23 cellular contexts compared by ENCODE assay signal in genomic region chr1:7199077-7199779, GRCh38.
DNase-seq lines count a peak whose midpoint lies in the region; ATAC-seq, FAIRE-seq and TF ChIP-seq lines count a peak whose summit lies in the region.
"Had no signal": no experiment of that assay in that cellular context is flagged by ENCODE, and none has a peak within 500 bp of the region (broad histone marks: within the 10 kb centered on the region; RNA-seq: fewer than 3 reads in every experiment).

No MANE protein-coding gene starts in this region.

- no peak overlapping the region for H4K8ac ChIP-seq in IMR-90 (ENCODE audit: low read depth in 2 of 2, low read length in 2 of 2)

- H3K27ac ChIP-seq in IMR-90 (ENCODE audit: insufficient read depth, low read length), result no peak overlapping the region
- H3K27ac ChIP-seq in tibial nerve, result no peak overlapping the region
- H3K27ac ChIP-seq: cardiac muscle cell, ovary, sigmoid colon, testis had no signal

- H3K4me3 ChIP-seq in IMR-90 (ENCODE audit: insufficient read depth, low read depth, low read length) (no peak overlapping the region), tibial nerve (no peak overlapping the region)
- H3K4me3 ChIP-seq: cardiac muscle cell, ovary, sigmoid colon, testis had no signal

- no peak overlapping the region for H3K18ac ChIP-seq in IMR-90 (ENCODE audit: low read depth, low read length)

- TF ChIP-seq CTCF in IMR-90 (conservative IDR thresholded peaks at IDR 0.05; ENCODE audit: low read depth, low read length) (no peak), tibial nerve (IDR thresholded peaks at IDR 0.05) (no peak)

- 51% methylated on average over 9 of the region's 27 CpGs; no CpG with 5 or more reads in 1 of the 2 experiments for WGBS in IMR-90 (ENCODE audit: extremely low coverage in 2 of 2, insufficient read length in 1 of 2), 2 experiments
- 36 to 62% methylated on average over 26 to 27 of the region's 27 CpGs for WGBS in tibial nerve, 2 donors

- POLR2A ChIA-PET in IMR-90 (lab: Charles Lee; ENCODE audit: unreplicated experiment), result no interaction called here

- H2BK15ac ChIP-seq in IMR-90 (ENCODE audit: low read depth, low read length), result no peak overlapping the region

- H3K36me3 ChIP-seq in IMR-90 (ENCODE audit: control insufficient read depth, insufficient read depth, low read length), result no peaks in the 10 kb centered on the region
- no peaks in the 10 kb centered on the region for H3K36me3 ChIP-seq in tibial nerve
- H3K36me3 ChIP-seq: cardiac muscle cell, ovary, sigmoid colon had no signal

- H2BK20ac ChIP-seq in IMR-90 (ENCODE audit: low read depth, low read length), result no peak overlapping the region

- no peaks in the 10 kb centered on the region for H4K20me1 ChIP-seq in IMR-90 (ENCODE audit: insufficient read depth, low read length)

- ATAC-seq in IMR-90 (ENCODE audit: low read depth), result no peak
- ATAC-seq: CD8-positive, alpha-beta T cell; PC-3 had no signal

- H2BK120ac ChIP-seq in IMR-90 (ENCODE audit: low read depth, low read length), result no peak overlapping the region

- H3K9ac ChIP-seq in IMR-90 (ENCODE audit: low read depth, low read length), result no peak overlapping the region

- no peaks in the 10 kb centered on the region for H3K9me1 ChIP-seq in IMR-90 (ENCODE audit: insufficient read depth, low read length)

- H2BK5ac ChIP-seq in IMR-90 (ENCODE audit: low read depth, low read length, poor library complexity, severe bottlenecking), result no peak overlapping the region

- no peak overlapping the region for H3K56ac ChIP-seq in IMR-90 (ENCODE audit: extremely low read depth, insufficient read depth, low read length)

- peak; percentile 45 for DNase-seq in ELF-1 (ENCODE audit: low read depth, low spot score)
- no peak for DNase-seq in IMR-90
- DNase-seq in astrocyte of the hippocampus (ENCODE audit: low read depth, low spot score), result peak; percentile 11
- peak; percentile 11 for DNase-seq in occipital lobe (lab: John Stamatoyannopoulos, UW)
- DNase-seq in HTR-8/SVneo (ENCODE audit: insufficient read length, low spot score), result no peak
- no peak for DNase-seq in NCI-H2227 treated with DMSO at 0.1 percent for 48 hours (lab: John Stamatoyannopoulos, UW)
- no peak for DNase-seq in tibial nerve (ENCODE audit: low spot score in 2 of 2)
- DNase-seq: activated CD4-positive, alpha-beta T cell treated with anti-CD3 and anti-CD28 coated beads, Interleukin-2, amount 50 U/mL, for 4 hours; activated gamma-delta T cell; CD8-positive, alpha-beta T cell; dermis blood vessel endothelial cell; NCI-H2081 treated with DMSO at 0.1 percent for 48 hours; NCI-H774; ovary; PC-3; SIG-M5; sigmoid colon; T-helper 1 cell; testis had no signal

- H3K27me3 ChIP-seq in IMR-90 (ENCODE audit: control insufficient read depth, insufficient read depth, low read length) (no peaks in the 10 kb centered on the region; the same call in 1 of the 2 replicates), tibial nerve (no peaks in the 10 kb centered on the region)
- H3K27me3 ChIP-seq: ovary, sigmoid colon, testis had no signal

- H4K5ac ChIP-seq in IMR-90 (ENCODE audit: low read depth, low read length), result no peak overlapping the region

- H2AK9ac ChIP-seq in IMR-90 (replicated peaks; ENCODE audit: low read depth, low read length, poor library complexity), result peak overlapping the region; percentile 35

- intact Hi-C loops in IMR-90 (cut with micrococcal nuclease), result no loop called here

- no peak overlapping the region for H3K4me2 ChIP-seq in IMR-90 (ENCODE audit: low read depth, low read length)

- in situ Hi-C loops in IMR-90 (cut with MboI; ENCODE audit: low sequenced_read_pairs), result no loop called here

- TF ChIP-seq EP300 in tibial nerve (IDR thresholded peaks at IDR 0.05), result no peak

- FAIRE-seq in HTR-8/SVneo (lab: Jason Lieb, UNC), result no peak
- FAIRE-seq: GM12892, H54, keratinocyte had no signal

- H3K9me3 ChIP-seq in IMR-90 (ENCODE audit: control insufficient read depth, insufficient read depth, low read length) (no peaks in the 10 kb centered on the region), tibial nerve (no peaks in the 10 kb centered on the region)
- H3K9me3 ChIP-seq: ovary, sigmoid colon, testis had no signal

- H4K91ac ChIP-seq in IMR-90 (ENCODE audit: insufficient read depth, low read depth, low read length), result no peak overlapping the region

- H3K23ac ChIP-seq in IMR-90 (ENCODE audit: low read depth, low read length), result no peak overlapping the region

- TF ChIP-seq RAD21 in IMR-90 (IDR thresholded peaks at IDR 0.05; ENCODE audit: low read length), result no peak

- H2AK5ac ChIP-seq in IMR-90 (ENCODE audit: low read depth, low read length), result no peak overlapping the region

- BruUV-seq in IMR-90 (replicated peaks; lab: Mats Ljungman, UMichigan), result no TSS peak

- TF ChIP-seq POLR2A in IMR-90 (IDR thresholded peaks at IDR 0.05; ENCODE audit: low read depth, low read length) (no peak), tibial nerve (IDR thresholded peaks at IDR 0.05) (no peak)

- CTCF ChIA-PET in IMR-90 (lab: Yijun Ruan, JAX), result no interaction called here

- H2AFZ ChIP-seq in IMR-90 (replicated peaks; ENCODE audit: low read length, poor library complexity), result peak overlapping the region; percentile 48

- no peak overlapping the region for H3K14ac ChIP-seq in IMR-90 (replicated peaks; ENCODE audit: low read depth, low read length)

- H3K4ac ChIP-seq in IMR-90 (ENCODE audit: low read depth, low read length), result no peak overlapping the region

- no peaks in the 10 kb centered on the region for H3K79me1 ChIP-seq in IMR-90 (ENCODE audit: low read depth in 1 of 2, low read length in 2 of 2)

- H3K4me1 ChIP-seq in IMR-90 (ENCODE audit: control insufficient read depth, insufficient read depth, low read length) (no peaks in the 10 kb centered on the region), tibial nerve (no peaks in the 10 kb centered on the region)
- H3K4me1 ChIP-seq: sigmoid colon, testis had no signal

- dilution Hi-C loops in IMR-90 (cut with HindIII; ENCODE audit: low sequenced_read_pairs, unreplicated experiment), result no loop called here

TF ChIP-seq in IMR-90, 13 proteins besides CTCF, POLR2A, EP300 and RAD21:
- no peak for TF ChIP-seq RCOR1 (IDR thresholded peaks at IDR 0.05; ENCODE audit: insufficient replicate concordance, low read length)
- TF ChIP-seq BHLHE40 (IDR thresholded peaks at IDR 0.05; ENCODE audit: low read depth, low read length), result no peak
- TF ChIP-seq CHD1 (IDR thresholded peaks at IDR 0.05; ENCODE audit: low read depth, low read length), result no peak
- TF ChIP-seq USF2 (IDR thresholded peaks at IDR 0.05; ENCODE audit: low read depth, low read length), result no peak
- no peak for TF ChIP-seq MXI1 (IDR thresholded peaks at IDR 0.05; ENCODE audit: borderline replicate concordance, low read depth, low read length)
- TF ChIP-seq RFX5 (IDR thresholded peaks at IDR 0.05; ENCODE audit: low read depth, low read length), result no peak
- no peak for TF ChIP-seq SMC3 (IDR thresholded peaks at IDR 0.05; ENCODE audit: low read depth, low read length)
- no peak for TF ChIP-seq MAFK (IDR thresholded peaks at IDR 0.05; ENCODE audit: low read depth, low read length)
- no peak for TF ChIP-seq ELK1 (IDR thresholded peaks at IDR 0.05; ENCODE audit: borderline replicate concordance, low read depth, low read length)

Comparison
In these comparisons a context has a peak if more than half of its experiments do, and no peak if none do; other contexts are left out.
1. DNase-seq: peak in ELF-1 (single experiment), astrocyte of the hippocampus (single experiment) and occipital lobe (single experiment); none in IMR-90 (single experiment), HTR-8/SVneo (single experiment), NCI-H2227 treated with DMSO at 0.1 percent for 48 hours (single experiment) and tibial nerve (0 of 2).